ENCODE assay signal across 1 cellular context in the genomic region with DNA sequence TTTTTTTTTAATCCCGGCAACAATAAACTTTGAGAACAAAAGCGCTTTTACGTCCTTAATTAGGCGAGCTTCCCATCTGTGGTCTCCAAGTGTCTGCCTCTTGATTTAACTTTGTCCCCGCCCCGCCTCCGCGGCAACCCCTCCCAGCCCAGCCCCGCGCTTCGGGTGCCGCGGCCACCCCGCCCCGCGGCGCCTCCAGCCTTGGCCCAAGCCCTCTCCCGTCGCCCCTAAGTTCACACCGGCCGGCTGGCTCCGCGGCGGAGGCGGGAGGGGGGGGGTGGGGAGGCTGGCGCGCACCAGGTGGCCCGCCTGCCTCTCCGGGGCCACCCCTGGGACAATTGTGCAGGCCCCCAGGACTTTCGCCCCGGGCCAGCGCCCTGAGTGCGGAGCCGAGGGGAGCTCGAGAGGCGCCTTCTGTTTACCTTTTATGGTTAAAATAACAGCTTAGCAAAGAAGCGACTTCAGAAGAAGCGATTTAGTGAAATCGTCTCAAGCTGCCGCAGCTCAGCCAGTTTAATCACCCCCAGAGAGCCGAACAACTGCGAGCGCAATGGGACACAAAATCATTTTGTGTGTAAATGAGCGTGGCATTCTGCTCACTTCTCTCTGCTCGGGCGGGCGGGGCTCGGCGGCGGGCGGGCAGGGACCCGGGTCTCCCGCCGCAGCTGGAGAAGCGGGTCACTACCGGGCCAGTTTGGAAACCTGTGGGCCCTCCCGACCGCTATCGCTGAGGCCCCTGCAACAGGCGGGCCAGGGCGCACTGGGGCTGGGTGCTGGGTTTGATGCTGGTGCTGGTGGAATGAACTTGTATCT.
TF ChIP-seq lines count a peak whose summit lies in the region.

No MANE protein-coding gene starts in this region.

TF ChIP-seq in WTC11, 78 proteins besides CTCF, POLR2A, EP300 and RAD21 (continued from another document and continues in another):
- TF ChIP-seq, protein P1, sequence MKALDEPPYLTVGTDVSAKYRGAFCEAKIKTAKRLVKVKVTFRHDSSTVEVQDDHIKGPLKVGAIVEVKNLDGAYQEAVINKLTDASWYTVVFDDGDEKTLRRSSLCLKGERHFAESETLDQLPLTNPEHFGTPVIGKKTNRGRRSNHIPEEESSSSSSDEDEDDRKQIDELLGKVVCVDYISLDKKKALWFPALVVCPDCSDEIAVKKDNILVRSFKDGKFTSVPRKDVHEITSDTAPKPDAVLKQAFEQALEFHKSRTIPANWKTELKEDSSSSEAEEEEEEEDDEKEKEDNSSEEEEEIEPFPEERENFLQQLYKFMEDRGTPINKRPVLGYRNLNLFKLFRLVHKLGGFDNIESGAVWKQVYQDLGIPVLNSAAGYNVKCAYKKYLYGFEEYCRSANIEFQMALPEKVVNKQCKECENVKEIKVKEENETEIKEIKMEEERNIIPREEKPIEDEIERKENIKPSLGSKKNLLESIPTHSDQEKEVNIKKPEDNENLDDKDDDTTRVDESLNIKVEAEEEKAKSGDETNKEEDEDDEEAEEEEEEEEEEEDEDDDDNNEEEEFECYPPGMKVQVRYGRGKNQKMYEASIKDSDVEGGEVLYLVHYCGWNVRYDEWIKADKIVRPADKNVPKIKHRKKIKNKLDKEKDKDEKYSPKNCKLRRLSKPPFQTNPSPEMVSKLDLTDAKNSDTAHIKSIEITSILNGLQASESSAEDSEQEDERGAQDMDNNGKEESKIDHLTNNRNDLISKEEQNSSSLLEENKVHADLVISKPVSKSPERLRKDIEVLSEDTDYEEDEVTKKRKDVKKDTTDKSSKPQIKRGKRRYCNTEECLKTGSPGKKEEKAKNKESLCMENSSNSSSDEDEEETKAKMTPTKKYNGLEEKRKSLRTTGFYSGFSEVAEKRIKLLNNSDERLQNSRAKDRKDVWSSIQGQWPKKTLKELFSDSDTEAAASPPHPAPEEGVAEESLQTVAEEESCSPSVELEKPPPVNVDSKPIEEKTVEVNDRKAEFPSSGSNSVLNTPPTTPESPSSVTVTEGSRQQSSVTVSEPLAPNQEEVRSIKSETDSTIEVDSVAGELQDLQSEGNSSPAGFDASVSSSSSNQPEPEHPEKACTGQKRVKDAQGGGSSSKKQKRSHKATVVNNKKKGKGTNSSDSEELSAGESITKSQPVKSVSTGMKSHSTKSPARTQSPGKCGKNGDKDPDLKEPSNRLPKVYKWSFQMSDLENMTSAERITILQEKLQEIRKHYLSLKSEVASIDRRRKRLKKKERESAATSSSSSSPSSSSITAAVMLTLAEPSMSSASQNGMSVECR (CRISPR knock-in tag; IDR thresholded peaks at IDR 0.05; ENCODE audit: borderline replicate concordance) = 0 out of 2 replicates have a peak, but pooled peaks have one; percentile 12
- TF ChIP-seq, protein P2, sequence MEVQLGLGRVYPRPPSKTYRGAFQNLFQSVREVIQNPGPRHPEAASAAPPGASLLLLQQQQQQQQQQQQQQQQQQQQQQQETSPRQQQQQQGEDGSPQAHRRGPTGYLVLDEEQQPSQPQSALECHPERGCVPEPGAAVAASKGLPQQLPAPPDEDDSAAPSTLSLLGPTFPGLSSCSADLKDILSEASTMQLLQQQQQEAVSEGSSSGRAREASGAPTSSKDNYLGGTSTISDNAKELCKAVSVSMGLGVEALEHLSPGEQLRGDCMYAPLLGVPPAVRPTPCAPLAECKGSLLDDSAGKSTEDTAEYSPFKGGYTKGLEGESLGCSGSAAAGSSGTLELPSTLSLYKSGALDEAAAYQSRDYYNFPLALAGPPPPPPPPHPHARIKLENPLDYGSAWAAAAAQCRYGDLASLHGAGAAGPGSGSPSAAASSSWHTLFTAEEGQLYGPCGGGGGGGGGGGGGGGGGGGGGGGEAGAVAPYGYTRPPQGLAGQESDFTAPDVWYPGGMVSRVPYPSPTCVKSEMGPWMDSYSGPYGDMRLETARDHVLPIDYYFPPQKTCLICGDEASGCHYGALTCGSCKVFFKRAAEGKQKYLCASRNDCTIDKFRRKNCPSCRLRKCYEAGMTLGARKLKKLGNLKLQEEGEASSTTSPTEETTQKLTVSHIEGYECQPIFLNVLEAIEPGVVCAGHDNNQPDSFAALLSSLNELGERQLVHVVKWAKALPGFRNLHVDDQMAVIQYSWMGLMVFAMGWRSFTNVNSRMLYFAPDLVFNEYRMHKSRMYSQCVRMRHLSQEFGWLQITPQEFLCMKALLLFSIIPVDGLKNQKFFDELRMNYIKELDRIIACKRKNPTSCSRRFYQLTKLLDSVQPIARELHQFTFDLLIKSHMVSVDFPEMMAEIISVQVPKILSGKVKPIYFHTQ (CRISPR knock-in tag; IDR thresholded peaks at IDR 0.05) = no peak
- TF ChIP-seq, protein P3, sequence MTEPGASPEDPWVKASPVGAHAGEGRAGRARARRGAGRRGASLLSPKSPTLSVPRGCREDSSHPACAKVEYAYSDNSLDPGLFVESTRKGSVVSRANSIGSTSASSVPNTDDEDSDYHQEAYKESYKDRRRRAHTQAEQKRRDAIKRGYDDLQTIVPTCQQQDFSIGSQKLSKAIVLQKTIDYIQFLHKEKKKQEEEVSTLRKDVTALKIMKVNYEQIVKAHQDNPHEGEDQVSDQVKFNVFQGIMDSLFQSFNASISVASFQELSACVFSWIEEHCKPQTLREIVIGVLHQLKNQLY (CRISPR knock-in tag; IDR thresholded peaks at IDR 0.05) = no peak
- TF ChIP-seq CBFB (CRISPR knock-in tag; IDR thresholded peaks at IDR 0.05; ENCODE audit: low read depth) = no peak
- no peak for TF ChIP-seq OVOL2 (CRISPR knock-in tag; IDR thresholded peaks at IDR 0.05; ENCODE audit: borderline replicate concordance)
- TF ChIP-seq, protein P4, sequence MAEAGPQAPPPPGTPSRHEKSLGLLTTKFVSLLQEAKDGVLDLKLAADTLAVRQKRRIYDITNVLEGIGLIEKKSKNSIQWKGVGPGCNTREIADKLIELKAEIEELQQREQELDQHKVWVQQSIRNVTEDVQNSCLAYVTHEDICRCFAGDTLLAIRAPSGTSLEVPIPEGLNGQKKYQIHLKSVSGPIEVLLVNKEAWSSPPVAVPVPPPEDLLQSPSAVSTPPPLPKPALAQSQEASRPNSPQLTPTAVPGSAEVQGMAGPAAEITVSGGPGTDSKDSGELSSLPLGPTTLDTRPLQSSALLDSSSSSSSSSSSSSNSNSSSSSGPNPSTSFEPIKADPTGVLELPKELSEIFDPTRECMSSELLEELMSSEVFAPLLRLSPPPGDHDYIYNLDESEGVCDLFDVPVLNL (CRISPR knock-in tag; IDR thresholded peaks at IDR 0.05; ENCODE audit: borderline replicate concordance, low read depth) = no peak
- no peak for TF ChIP-seq NR3C1 (CRISPR knock-in tag; conservative IDR thresholded peaks at IDR 0.05; ENCODE audit: low read depth)
- TF ChIP-seq SMAD3 (CRISPR knock-in tag; IDR thresholded peaks at IDR 0.05; ENCODE audit: borderline replicate concordance) = no peak
- TF ChIP-seq, protein P5, sequence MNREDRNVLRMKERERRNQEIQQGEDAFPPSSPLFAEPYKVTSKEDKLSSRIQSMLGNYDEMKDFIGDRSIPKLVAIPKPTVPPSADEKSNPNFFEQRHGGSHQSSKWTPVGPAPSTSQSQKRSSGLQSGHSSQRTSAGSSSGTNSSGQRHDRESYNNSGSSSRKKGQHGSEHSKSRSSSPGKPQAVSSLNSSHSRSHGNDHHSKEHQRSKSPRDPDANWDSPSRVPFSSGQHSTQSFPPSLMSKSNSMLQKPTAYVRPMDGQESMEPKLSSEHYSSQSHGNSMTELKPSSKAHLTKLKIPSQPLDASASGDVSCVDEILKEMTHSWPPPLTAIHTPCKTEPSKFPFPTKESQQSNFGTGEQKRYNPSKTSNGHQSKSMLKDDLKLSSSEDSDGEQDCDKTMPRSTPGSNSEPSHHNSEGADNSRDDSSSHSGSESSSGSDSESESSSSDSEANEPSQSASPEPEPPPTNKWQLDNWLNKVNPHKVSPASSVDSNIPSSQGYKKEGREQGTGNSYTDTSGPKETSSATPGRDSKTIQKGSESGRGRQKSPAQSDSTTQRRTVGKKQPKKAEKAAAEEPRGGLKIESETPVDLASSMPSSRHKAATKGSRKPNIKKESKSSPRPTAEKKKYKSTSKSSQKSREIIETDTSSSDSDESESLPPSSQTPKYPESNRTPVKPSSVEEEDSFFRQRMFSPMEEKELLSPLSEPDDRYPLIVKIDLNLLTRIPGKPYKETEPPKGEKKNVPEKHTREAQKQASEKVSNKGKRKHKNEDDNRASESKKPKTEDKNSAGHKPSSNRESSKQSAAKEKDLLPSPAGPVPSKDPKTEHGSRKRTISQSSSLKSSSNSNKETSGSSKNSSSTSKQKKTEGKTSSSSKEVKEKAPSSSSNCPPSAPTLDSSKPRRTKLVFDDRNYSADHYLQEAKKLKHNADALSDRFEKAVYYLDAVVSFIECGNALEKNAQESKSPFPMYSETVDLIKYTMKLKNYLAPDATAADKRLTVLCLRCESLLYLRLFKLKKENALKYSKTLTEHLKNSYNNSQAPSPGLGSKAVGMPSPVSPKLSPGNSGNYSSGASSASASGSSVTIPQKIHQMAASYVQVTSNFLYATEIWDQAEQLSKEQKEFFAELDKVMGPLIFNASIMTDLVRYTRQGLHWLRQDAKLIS (CRISPR knock-in tag; IDR thresholded peaks at IDR 0.05; ENCODE audit: borderline replicate concordance) = no peak
- TF ChIP-seq RORB (CRISPR knock-in tag; IDR thresholded peaks at IDR 0.05) = no peak
- TF ChIP-seq, protein P6, sequence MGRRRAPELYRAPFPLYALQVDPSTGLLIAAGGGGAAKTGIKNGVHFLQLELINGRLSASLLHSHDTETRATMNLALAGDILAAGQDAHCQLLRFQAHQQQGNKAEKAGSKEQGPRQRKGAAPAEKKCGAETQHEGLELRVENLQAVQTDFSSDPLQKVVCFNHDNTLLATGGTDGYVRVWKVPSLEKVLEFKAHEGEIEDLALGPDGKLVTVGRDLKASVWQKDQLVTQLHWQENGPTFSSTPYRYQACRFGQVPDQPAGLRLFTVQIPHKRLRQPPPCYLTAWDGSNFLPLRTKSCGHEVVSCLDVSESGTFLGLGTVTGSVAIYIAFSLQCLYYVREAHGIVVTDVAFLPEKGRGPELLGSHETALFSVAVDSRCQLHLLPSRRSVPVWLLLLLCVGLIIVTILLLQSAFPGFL (CRISPR knock-in tag; IDR thresholded peaks at IDR 0.05; ENCODE audit: borderline replicate concordance) = no peak
- no peak for TF ChIP-seq MXD4 (CRISPR knock-in tag; IDR thresholded peaks at IDR 0.05; ENCODE audit: borderline replicate concordance)
- TF ChIP-seq MYBL2 (CRISPR knock-in tag; IDR thresholded peaks at IDR 0.05) = no peak
- TF ChIP-seq, protein P7, sequence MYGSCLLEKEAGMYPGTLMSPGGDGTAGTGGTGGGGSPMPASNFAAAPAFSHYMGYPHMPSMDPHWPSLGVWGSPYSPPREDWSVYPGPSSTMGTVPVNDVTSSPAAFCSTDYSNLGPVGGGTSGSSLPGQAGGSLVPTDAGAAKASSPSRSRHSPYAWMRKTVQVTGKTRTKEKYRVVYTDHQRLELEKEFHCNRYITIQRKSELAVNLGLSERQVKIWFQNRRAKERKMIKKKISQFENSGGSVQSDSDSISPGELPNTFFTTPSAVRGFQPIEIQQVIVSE (CRISPR knock-in tag; IDR thresholded peaks at IDR 0.05; ENCODE audit: borderline replicate concordance) = no peak
- TF ChIP-seq TP53 (CRISPR knock-in tag; IDR thresholded peaks at IDR 0.05) = no peak
- peak; percentile 95 for TF ChIP-seq ZNF423 (CRISPR knock-in tag; IDR thresholded peaks at IDR 0.05)
- TF ChIP-seq, protein P8, sequence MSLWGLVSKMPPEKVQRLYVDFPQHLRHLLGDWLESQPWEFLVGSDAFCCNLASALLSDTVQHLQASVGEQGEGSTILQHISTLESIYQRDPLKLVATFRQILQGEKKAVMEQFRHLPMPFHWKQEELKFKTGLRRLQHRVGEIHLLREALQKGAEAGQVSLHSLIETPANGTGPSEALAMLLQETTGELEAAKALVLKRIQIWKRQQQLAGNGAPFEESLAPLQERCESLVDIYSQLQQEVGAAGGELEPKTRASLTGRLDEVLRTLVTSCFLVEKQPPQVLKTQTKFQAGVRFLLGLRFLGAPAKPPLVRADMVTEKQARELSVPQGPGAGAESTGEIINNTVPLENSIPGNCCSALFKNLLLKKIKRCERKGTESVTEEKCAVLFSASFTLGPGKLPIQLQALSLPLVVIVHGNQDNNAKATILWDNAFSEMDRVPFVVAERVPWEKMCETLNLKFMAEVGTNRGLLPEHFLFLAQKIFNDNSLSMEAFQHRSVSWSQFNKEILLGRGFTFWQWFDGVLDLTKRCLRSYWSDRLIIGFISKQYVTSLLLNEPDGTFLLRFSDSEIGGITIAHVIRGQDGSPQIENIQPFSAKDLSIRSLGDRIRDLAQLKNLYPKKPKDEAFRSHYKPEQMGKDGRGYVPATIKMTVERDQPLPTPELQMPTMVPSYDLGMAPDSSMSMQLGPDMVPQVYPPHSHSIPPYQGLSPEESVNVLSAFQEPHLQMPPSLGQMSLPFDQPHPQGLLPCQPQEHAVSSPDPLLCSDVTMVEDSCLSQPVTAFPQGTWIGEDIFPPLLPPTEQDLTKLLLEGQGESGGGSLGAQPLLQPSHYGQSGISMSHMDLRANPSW (CRISPR knock-in tag; conservative IDR thresholded peaks at IDR 0.05; ENCODE audit: low read depth) = no peak
- TF ChIP-seq HMGA2 (CRISPR knock-in tag; IDR thresholded peaks at IDR 0.05) = no peak
- TF ChIP-seq NR1H2 (CRISPR knock-in tag; IDR thresholded peaks at IDR 0.05) = no peak
- no peak for TF ChIP-seq NR2C2 (CRISPR knock-in tag; IDR thresholded peaks at IDR 0.05)
- TF ChIP-seq NFATC4 (CRISPR knock-in tag; IDR thresholded peaks at IDR 0.05) = no peak
- TF ChIP-seq JUN (CRISPR knock-in tag; IDR thresholded peaks at IDR 0.05) = no peak
- TF ChIP-seq, protein P9, sequence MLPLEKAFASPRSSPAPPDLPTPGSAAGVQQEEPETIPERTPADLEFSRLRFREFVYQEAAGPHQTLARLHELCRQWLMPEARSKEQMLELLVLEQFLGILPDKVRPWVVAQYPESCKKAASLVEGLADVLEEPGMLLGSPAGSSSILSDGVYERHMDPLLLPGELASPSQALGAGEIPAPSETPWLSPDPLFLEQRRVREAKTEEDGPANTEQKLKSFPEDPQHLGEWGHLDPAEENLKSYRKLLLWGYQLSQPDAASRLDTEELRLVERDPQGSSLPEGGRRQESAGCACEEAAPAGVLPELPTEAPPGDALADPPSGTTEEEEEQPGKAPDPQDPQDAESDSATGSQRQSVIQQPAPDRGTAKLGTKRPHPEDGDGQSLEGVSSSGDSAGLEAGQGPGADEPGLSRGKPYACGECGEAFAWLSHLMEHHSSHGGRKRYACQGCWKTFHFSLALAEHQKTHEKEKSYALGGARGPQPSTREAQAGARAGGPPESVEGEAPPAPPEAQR (CRISPR knock-in tag; IDR thresholded peaks at IDR 0.05) = no peak
- TF ChIP-seq ZNF138 (CRISPR knock-in tag; conservative IDR thresholded peaks at IDR 0.05) = no peak
- no peak for TF ChIP-seq NFE2L1 (CRISPR knock-in tag; IDR thresholded peaks at IDR 0.05)
- no peak for TF ChIP-seq TCF7 (CRISPR knock-in tag; IDR thresholded peaks at IDR 0.05; ENCODE audit: low read depth)
- TF ChIP-seq KAT7 (CRISPR knock-in tag; IDR thresholded peaks at IDR 0.05; ENCODE audit: borderline replicate concordance) = no peak
- no peak for TF ChIP-seq FOXJ3 (CRISPR knock-in tag; IDR thresholded peaks at IDR 0.05; ENCODE audit: borderline replicate concordance)
- no peak for TF ChIP-seq ZBTB21 (CRISPR knock-in tag; IDR thresholded peaks at IDR 0.05; ENCODE audit: borderline replicate concordance)
- TF ChIP-seq CREB1 (CRISPR knock-in tag; IDR thresholded peaks at IDR 0.05) = no peak
